27 cellular contexts compared by ENCODE assay signal in genomic region chr22:31647921-31648320, GRCh38. TPM values are rescaled to one million over a fixed set of nuclear protein-coding genes. Genes with fewer than 3 reads are reported as not detected.
DNase-seq lines count a peak whose midpoint lies in the region; ATAC-seq, FAIRE-seq and TF ChIP-seq lines count a peak whose summit lies in the region.
"Had no signal": no experiment of that assay in that cellular context is flagged by ENCODE, and none has a peak within 500 bp of the region (broad histone marks: within the 10 kb centered on the region; RNA-seq: fewer than 3 reads in every experiment).

No MANE protein-coding gene starts in this region.

- H4K20me1 ChIP-seq in fibroblast of lung (ENCODE audit: control insufficient read depth, extremely low read depth, insufficient read depth, low read length): no peaks in the 10 kb centered on the region

- H3K27me3 Mint-ChIP-seq in activated T-cell treated with anti-CD3 and anti-CD28 coated beads, Interleukin-2, amount 50 U/mL, for 72 hours (ENCODE audit: low read depth): no peaks in the 10 kb centered on the region
- H3K27me3 Mint-ChIP-seq: activated B cell treated with CpG ODN at 0.5 μM for 24 hours; memory B cell; naive thymus-derived CD4-positive, alpha-beta T cell had no signal

- H3K4me1 Mint-ChIP-seq in activated T-cell treated with anti-CD3 and anti-CD28 coated beads, Interleukin-2, amount 50 U/mL, for 72 hours (ENCODE audit: low read depth): peaks cover 52% of the 10 kb centered on the region
- H3K4me1 Mint-ChIP-seq in stimulated activated effector memory CD8-positive, alpha-beta T cell treated with anti-CD3 and anti-CD28 coated beads, Interleukin-12 subunit alpha, Interleukin-12 subunit beta, amount 100 ng/mL, for 72 hours: peaks cover 29% of the 10 kb centered on the region

- ATAC-seq in activated T-cell treated with anti-CD3 and anti-CD28 coated beads, Interleukin-2, amount 50 U/mL, for 72 hours (replicated peaks in 1 of 2): no peak
- ATAC-seq in stimulated activated effector memory CD8-positive, alpha-beta T cell treated with anti-CD3 and anti-CD28 coated beads, Interleukin-12 subunit alpha, Interleukin-12 subunit beta, amount 100 ng/mL, for 72 hours: no peak
- ATAC-seq in GM21526 (IDR thresholded peaks at IDR 0.05; ENCODE audit: low FRiP score, unreplicated experiment) (no peak), HG03175 (IDR thresholded peaks at IDR 0.05; ENCODE audit: unreplicated experiment) (no peak)
- ATAC-seq: A549; naive thymus-derived CD4-positive, alpha-beta T cell had no signal

- H3K4me2 ChIP-seq in fibroblast of lung (ENCODE audit: extremely low read depth, insufficient read depth, low read length): no peak overlapping the region
- H3K4me2 ChIP-seq: A549; BLaER1 treated with 17β-estradiol and CSF1 and Interleukin-3, amounts not matched to agents 10 nM and 100 nM had no signal

- no peak for TF ChIP-seq CTCF in fibroblast of lung (conservative IDR thresholded peaks at IDR 0.05 in 1 of 2, IDR thresholded peaks at IDR 0.05 in 1 of 2; ENCODE audit: low read depth in 1 of 2, low read length in 2 of 2)

- H3K36me3 ChIP-seq in SJSA1 (peaks cover 34% of the 10 kb centered on the region), fibroblast of lung (ENCODE audit: control insufficient read depth, insufficient read depth, low read length) (no peaks in the 10 kb centered on the region)

- H3K27me3 ChIP-seq in SJSA1 (replicated peaks): no peaks in the 10 kb centered on the region
- no peaks in the 10 kb centered on the region for H3K27me3 ChIP-seq in fibroblast of lung (ENCODE audit: control insufficient read depth, insufficient read depth, low read length)
- H3K27me3 ChIP-seq: adrenal gland; BLaER1 treated with 17β-estradiol and CSF1 and Interleukin-3, amounts not matched to agents 10 nM and 100 nM; Peyer's patch had no signal

- peak overlapping the region; percentile 96 for H3K27ac Mint-ChIP-seq in activated T-cell treated with anti-CD3 and anti-CD28 coated beads, Interleukin-2, amount 50 U/mL, for 72 hours
- H3K27ac Mint-ChIP-seq in stimulated activated effector memory CD8-positive, alpha-beta T cell treated with anti-CD3 and anti-CD28 coated beads, Interleukin-12 subunit alpha, Interleukin-12 subunit beta, amount 100 ng/mL, for 72 hours: peak overlapping the region; percentile 85
- H3K27ac Mint-ChIP-seq: activated T-helper 2 cell treated with anti-CD3 and anti-CD28 coated beads, Interferon-gamma antibody, Interleukin-2, Interleukin-4, amounts not matched to agents 10 μg/mL and 5 μg/mL and 100 μg/mL, durations not matched to agents 14 hours and 24 hours and 36 hours; memory B cell; naive thymus-derived CD4-positive, alpha-beta T cell; T-helper 2 cell treated with Interferon-gamma antibody and Interleukin-4, amounts not matched to agents 5 μg/mL and 100 μg/mL, for 36 hours had no signal

- no peak for DNase-seq in activated T-cell treated with anti-CD3 and anti-CD28 coated beads, Interleukin-2, amount 50 U/mL, for 72 hours
- no peak for DNase-seq in activated T-cell treated with anti-CD3 and anti-CD28 coated beads, Interleukin-2, amount 50 U/mL, for 48 hours
- DNase-seq in SJSA1 (ENCODE audit: low read depth in 1 of 2, low spot score in 2 of 2) (no peak), fibroblast of lung (ENCODE audit: low read depth in 2 of 2) (no peak), H54 (ENCODE audit: insufficient read length, low spot score) (no peak)
- no peak for DNase-seq in stimulated activated effector memory CD8-positive, alpha-beta T cell treated with anti-CD3 and anti-CD28 coated beads, Interleukin-12 subunit alpha, Interleukin-12 subunit beta, amount 100 ng/mL, for 72 hours (ENCODE audit: low spot score in 2 of 2)
- DNase-seq: activated B cell treated with CpG ODN at 0.5 μM for 24 hours; activated CD8-positive, alpha-beta memory T cell treated with anti-CD3 and anti-CD28 coated beads for 24 hours; adrenal gland; foreskin melanocyte; hypothalamus; KBM-7; naive thymus-derived CD4-positive, alpha-beta T cell; NCI-H2227 treated with DMSO at 0.1 percent for 48 hours; Peyer's patch; retina; substantia nigra had no signal

- TF ChIP-seq POLR2A in H54 (IDR thresholded peaks at IDR 0.05; ENCODE audit: low read depth, low read length): no peak

- FAIRE-seq in H54 (lab: Jason Lieb, UNC): no peak
- FAIRE-seq: A549, bronchial epithelial cell, GM18507 had no signal

- H3K4me3 Mint-ChIP-seq in activated T-cell treated with anti-CD3 and anti-CD28 coated beads, Interleukin-2, amount 50 U/mL, for 72 hours: no peak overlapping the region
- no peak overlapping the region for H3K4me3 Mint-ChIP-seq in stimulated activated effector memory CD8-positive, alpha-beta T cell treated with anti-CD3 and anti-CD28 coated beads, Interleukin-12 subunit alpha, Interleukin-12 subunit beta, amount 100 ng/mL, for 72 hours
- H3K4me3 Mint-ChIP-seq: activated B cell treated with CpG ODN at 0.5 μM for 24 hours; memory B cell; naive thymus-derived CD4-positive, alpha-beta T cell; T-helper 2 cell treated with Interferon-gamma antibody and Interleukin-4, amounts not matched to agents 5 μg/mL and 100 μg/mL, for 36 hours had no signal

- peaks cover 0 to 8% of the 10 kb centered on the region in 2 donors for H3K36me3 Mint-ChIP-seq in activated T-cell treated with anti-CD3 and anti-CD28 coated beads, Interleukin-2, amount 50 U/mL, for 72 hours (ENCODE audit: insufficient read depth in 2 of 2)
- peaks cover 74% of the 10 kb centered on the region for H3K36me3 Mint-ChIP-seq in stimulated activated effector memory CD8-positive, alpha-beta T cell treated with anti-CD3 and anti-CD28 coated beads, Interleukin-12 subunit alpha, Interleukin-12 subunit beta, amount 100 ng/mL, for 72 hours

- H3K9ac ChIP-seq in fibroblast of lung (ENCODE audit: insufficient read depth, low read length): no peak overlapping the region
- H3K9ac ChIP-seq: BLaER1 treated with 17β-estradiol and CSF1 and Interleukin-3, amounts not matched to agents 10 nM and 100 nM had no signal

- peak overlapping the region; percentile 98 for H3K27ac ChIP-seq in SJSA1
- H3K27ac ChIP-seq in fibroblast of lung (ENCODE audit: insufficient read depth, low read length): peak overlapping the region; percentile 88
- H3K27ac ChIP-seq: Peyer's patch, SK-N-MC had no signal

- H3K79me2 ChIP-seq in fibroblast of lung (ENCODE audit: control insufficient read depth, insufficient read depth, low read length): peaks cover 8% of the 10 kb centered on the region

- H3K9me3 Mint-ChIP-seq in activated T-cell treated with anti-CD3 and anti-CD28 coated beads, Interleukin-2, amount 50 U/mL, for 72 hours: no peaks in the 10 kb centered on the region
- H3K9me3 Mint-ChIP-seq in stimulated activated effector memory CD8-positive, alpha-beta T cell treated with anti-CD3 and anti-CD28 coated beads, Interleukin-12 subunit alpha, Interleukin-12 subunit beta, amount 100 ng/mL, for 72 hours: no peaks in the 10 kb centered on the region
- H3K9me3 Mint-ChIP-seq: activated B cell treated with CpG ODN at 0.5 μM for 24 hours; activated T-helper 2 cell treated with anti-CD3 and anti-CD28 coated beads, Interferon-gamma antibody, Interleukin-2, Interleukin-4, amounts not matched to agents 10 μg/mL and 5 μg/mL and 100 μg/mL, durations not matched to agents 14 hours and 24 hours and 36 hours; memory B cell; naive thymus-derived CD4-positive, alpha-beta T cell; T-helper 2 cell treated with Interferon-gamma antibody and Interleukin-4, amounts not matched to agents 5 μg/mL and 100 μg/mL, for 36 hours had no signal

- no peak overlapping the region for H3K4me3 ChIP-seq in SJSA1
- no peak overlapping the region for H3K4me3 ChIP-seq in fibroblast of lung (replicated peaks in 1 of 4; ENCODE audit: control extremely low read depth in 1 of 4, insufficient read depth in 1 of 4, low read depth in 3 of 4, low read length in 4 of 4)
- H3K4me3 ChIP-seq: A549; adrenal gland; BLaER1 treated with 17β-estradiol and CSF1 and Interleukin-3, amounts not matched to agents 10 nM and 100 nM; Peyer's patch; SK-N-MC had no signal

- H2AFZ ChIP-seq in fibroblast of lung (ENCODE audit: low read length): no peak overlapping the region

- H3K4me1 ChIP-seq in SJSA1 (replicated peaks) (peaks cover 49% of the 10 kb centered on the region), fibroblast of lung (ENCODE audit: control insufficient read depth, extremely low read depth, insufficient read depth, low read length) (peaks cover 18% of the 10 kb centered on the region)
- H3K4me1 ChIP-seq: Peyer's patch had no signal

- H3K9me3 ChIP-seq in SJSA1 (replicated peaks) (no peaks in the 10 kb centered on the region), fibroblast of lung (ENCODE audit: control insufficient read depth, insufficient read depth, low read depth, low read length) (no peaks in the 10 kb centered on the region)
- H3K9me3 ChIP-seq: A549; adrenal gland; BLaER1 treated with 17β-estradiol and CSF1 and Interleukin-3, amounts not matched to agents 10 nM and 100 nM; Peyer's patch had no signal

RNA-seq across cellular contexts. Expression of gene PISD, which starts 14.1 kb away (rescaled TPM):
- 10 to 100 TPM; 38.0 to 38.5 TPM for total RNA-seq in activated T-cell treated with anti-CD3 and anti-CD28 coated beads, Interleukin-2, amount 50 U/mL, for 72 hours
- 22.4 and 33.1 TPM in 2 replicates for total RNA-seq in SJSA1 (2014; rRNA removed; shearing (Covaris generic))
- 20.5 and 25.6 TPM in 2 replicates for total RNA-seq in fibroblast of lung
- 21.1 and 24.5 TPM in 2 replicates for polyA plus RNA-seq in fibroblast of lung
- polyA plus RNA-seq in fibroblast of lung (2012): 22.0 and 27.1 TPM in 2 replicates
- 49.4 and 70.1 TPM in 2 replicates for polyA minus RNA-seq in fibroblast of lung (ENCODE audit: low replicate concordance)
